Comparison of ENCODE assay signal across 8 cellular contexts in genomic region chr4:6974138-6974848, GRCh38.
DNase-seq lines count a peak whose midpoint lies in the region; ATAC-seq and TF ChIP-seq lines count a peak whose summit lies in the region.

No MANE protein-coding gene starts in this region.

- H3K27me3 Mint-ChIP-seq in activated T-cell treated with anti-CD3 and anti-CD28 coated beads, Interleukin-2, amount 50 U/mL, for 4 hours (ENCODE audit: low read depth), result no peaks in the 10 kb centered on the region
- no peaks in the 10 kb centered on the region for H3K27me3 Mint-ChIP-seq in nephron (ENCODE audit: low read depth)
- no peaks in the 10 kb centered on the region for H3K27me3 Mint-ChIP-seq in stimulated activated naive CD8-positive, alpha-beta T cell treated with anti-CD3 and anti-CD28 coated beads, Interleukin-15, amount 100 ng/mL, for 72 hours

- H4K20me1 ChIP-seq in PC-9 (ENCODE audit: insufficient read depth), result no peaks in the 10 kb centered on the region; the same call in 1 of the 2 replicates

- CTCF ChIA-PET in PC-9 (lab: Charles Lee), result interaction anchor here (0.5 to 1.6 kb wide), 5 partner anchors 13 to 177 kb away, joined by 3 to 9 read pairs (median 4); partner anchors contain the start of gene GRPEL1

- H3K4me1 ChIP-seq in PC-9 (replicated peaks; ENCODE audit: insufficient read depth), result no peaks in the 10 kb centered on the region

- TF ChIP-seq CTCF in PC-9 (conservative IDR thresholded peaks at IDR 0.05) (peak; percentile 88), nephron (IDR thresholded peaks at IDR 0.05; ENCODE audit: unreplicated experiment in 3 of 3) (peak; percentile 93 to 98 (median 95))

- H3K36me3 Mint-ChIP-seq in activated T-cell treated with anti-CD3 and anti-CD28 coated beads, Interleukin-2, amount 50 U/mL, for 4 hours (ENCODE audit: insufficient read depth), result peaks cover 11% of the 10 kb centered on the region
- peaks cover 21% of the 10 kb centered on the region for H3K36me3 Mint-ChIP-seq in nephron (ENCODE audit: low read depth)

- H3K9me3 Mint-ChIP-seq in activated T-cell treated with anti-CD3 and anti-CD28 coated beads, Interleukin-2, amount 50 U/mL, for 4 hours, result no peaks in the 10 kb centered on the region
- peaks cover 3% of the 10 kb centered on the region for H3K9me3 Mint-ChIP-seq in nephron
- H3K9me3 Mint-ChIP-seq in stimulated activated naive CD8-positive, alpha-beta T cell treated with anti-CD3 and anti-CD28 coated beads, Interleukin-15, amount 100 ng/mL, for 72 hours, result no peaks in the 10 kb centered on the region

- no peaks in the 10 kb centered on the region for H3K36me3 ChIP-seq in PC-9 (ENCODE audit: low read depth)

- 0 out of 2 replicates have a peak, but pooled peaks cover 4% of the 10 kb centered on the region for H3K79me2 ChIP-seq in PC-9 (ENCODE audit: low read depth)

- no peaks in the 10 kb centered on the region for H3K9me2 ChIP-seq in PC-9 (ENCODE audit: insufficient read depth)

- BruUV-seq in PC-9 (replicated peaks; lab: Mats Ljungman, UMichigan), result no TSS peak

- H3K4me1 Mint-ChIP-seq in activated T-cell treated with anti-CD3 and anti-CD28 coated beads, Interleukin-2, amount 50 U/mL, for 4 hours (ENCODE audit: low read depth), result peaks cover 13% of the 10 kb centered on the region
- peaks cover 16% of the 10 kb centered on the region for H3K4me1 Mint-ChIP-seq in nephron
- peaks cover 18% of the 10 kb centered on the region for H3K4me1 Mint-ChIP-seq in stimulated activated naive CD8-positive, alpha-beta T cell treated with anti-CD3 and anti-CD28 coated beads, Interleukin-15, amount 100 ng/mL, for 72 hours

- H3K27me3 ChIP-seq in PC-9 (ENCODE audit: insufficient read depth, low read depth), result no peaks in the 10 kb centered on the region

- H3K4me2 ChIP-seq in PC-9, result no peak overlapping the region

- no peak overlapping the region for H2AFZ ChIP-seq in PC-9

- no peak overlapping the region for H3K27ac ChIP-seq in PC-9

- peak overlapping the region in 2 of 3 experiments; percentile 35 to 53 for H3K27ac Mint-ChIP-seq in nephron
- H3K27ac Mint-ChIP-seq in stimulated activated naive CD8-positive, alpha-beta T cell treated with anti-CD3 and anti-CD28 coated beads, Interleukin-15, amount 100 ng/mL, for 72 hours, result no peak overlapping the region

- no peaks in the 10 kb centered on the region; the same call in 1 of the 2 replicates for H3F3A ChIP-seq in PC-9 (ENCODE audit: insufficient read depth, low read depth)

- ATAC-seq in activated T-cell treated with anti-CD3 and anti-CD28 coated beads, Interleukin-2, amount 50 U/mL, for 4 hours, result peak; percentile 84 to 86
- peak; percentile 88 for ATAC-seq in stimulated activated naive CD8-positive, alpha-beta T cell treated with anti-CD3 and anti-CD28 coated beads, Interleukin-15, amount 100 ng/mL, for 72 hours

- POLR2A ChIA-PET in PC-9 (lab: Charles Lee; ENCODE audit: unreplicated experiment), result interaction anchor here (0.6 kb wide), 1 partner anchor 96 kb away, joined by 5 read pairs; no protein-coding TSS in a partner anchor

- DNase-seq in SIG-M5 treated with dmso at 0.1 percent for 504 hours (lab: John Stamatoyannopoulos, UW; ENCODE audit: unreplicated experiment) (peak; percentile 64), SIG-M5 (lab: John Stamatoyannopoulos, UW) (no peak), HK-2 (ENCODE audit: unreplicated experiment) (peak; percentile 79), PC-9 (peak; percentile 62 to 72), fibroblast of gingiva (ENCODE audit: low read depth) (peak; percentile 77)
- DNase-seq in activated T-cell treated with anti-CD3 and anti-CD28 coated beads, Interleukin-2, amount 50 U/mL, for 4 hours, result peak; percentile 81
- peak; percentile 74 to 79 for DNase-seq in stimulated activated naive CD8-positive, alpha-beta T cell treated with anti-CD3 and anti-CD28 coated beads, Interleukin-15, amount 100 ng/mL, for 72 hours

- no peak overlapping the region for H3K4me3 ChIP-seq in PC-9

- H3K4me3 Mint-ChIP-seq in activated T-cell treated with anti-CD3 and anti-CD28 coated beads, Interleukin-2, amount 50 U/mL, for 4 hours, result no peak overlapping the region
- H3K4me3 Mint-ChIP-seq in nephron, result no peak overlapping the region
- no peak overlapping the region for H3K4me3 Mint-ChIP-seq in stimulated activated naive CD8-positive, alpha-beta T cell treated with anti-CD3 and anti-CD28 coated beads, Interleukin-15, amount 100 ng/mL, for 72 hours

- no peaks in the 10 kb centered on the region for H3K9me3 ChIP-seq in PC-9 (ENCODE audit: insufficient read depth, low read depth)

- intact Hi-C loops in PC-9 (cut with micrococcal nuclease; ENCODE audit: unreplicated experiment), result loop anchor here (1.0 kb wide), 1 partner anchor 96 kb away; no protein-coding TSS in a partner anchor

Comparison
In these comparisons a context has a peak if more than half of its experiments do, and no peak if none do; other contexts are left out.
1. H3K27ac Mint-ChIP-seq: peak in nephron (2 of 3); none in stimulated activated naive CD8-positive, alpha-beta T cell treated with anti-CD3 and anti-CD28 coated beads, Interleukin-15, amount 100 ng/mL, for 72 hours (0 of 2).